1 cellular context compared by ENCODE assay signal in the genomic region with DNA sequence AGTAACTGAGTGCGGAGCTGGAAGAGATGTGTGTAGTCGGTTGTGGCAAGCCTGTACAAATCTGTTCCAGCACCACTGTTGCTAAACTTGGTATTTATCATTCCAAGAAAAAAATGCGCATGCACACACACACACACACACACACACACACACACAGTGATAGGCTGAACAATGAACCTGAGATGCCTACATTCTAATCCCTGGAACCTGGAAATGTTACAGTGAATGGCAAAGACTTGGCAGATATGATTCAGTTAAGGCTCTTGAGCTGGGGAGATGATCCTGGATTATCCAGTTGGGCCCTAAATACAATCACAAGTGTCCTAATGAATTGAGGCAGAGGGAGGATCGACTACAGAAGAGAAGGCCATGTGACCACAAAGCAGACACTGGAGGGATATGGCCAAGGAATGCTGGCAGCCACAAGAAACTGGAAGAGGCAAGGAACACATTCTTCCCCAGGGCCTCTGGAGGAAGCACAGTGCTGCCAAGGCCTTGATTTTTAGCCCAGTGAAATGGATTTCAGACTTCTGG.
TF ChIP-seq lines count a peak whose summit lies in the region.

No MANE protein-coding gene starts in this region.

TF ChIP-seq in K562, 482 proteins besides CTCF, POLR2A, EP300 and RAD21 (continued from another document):
- TF ChIP-seq, protein P1, sequence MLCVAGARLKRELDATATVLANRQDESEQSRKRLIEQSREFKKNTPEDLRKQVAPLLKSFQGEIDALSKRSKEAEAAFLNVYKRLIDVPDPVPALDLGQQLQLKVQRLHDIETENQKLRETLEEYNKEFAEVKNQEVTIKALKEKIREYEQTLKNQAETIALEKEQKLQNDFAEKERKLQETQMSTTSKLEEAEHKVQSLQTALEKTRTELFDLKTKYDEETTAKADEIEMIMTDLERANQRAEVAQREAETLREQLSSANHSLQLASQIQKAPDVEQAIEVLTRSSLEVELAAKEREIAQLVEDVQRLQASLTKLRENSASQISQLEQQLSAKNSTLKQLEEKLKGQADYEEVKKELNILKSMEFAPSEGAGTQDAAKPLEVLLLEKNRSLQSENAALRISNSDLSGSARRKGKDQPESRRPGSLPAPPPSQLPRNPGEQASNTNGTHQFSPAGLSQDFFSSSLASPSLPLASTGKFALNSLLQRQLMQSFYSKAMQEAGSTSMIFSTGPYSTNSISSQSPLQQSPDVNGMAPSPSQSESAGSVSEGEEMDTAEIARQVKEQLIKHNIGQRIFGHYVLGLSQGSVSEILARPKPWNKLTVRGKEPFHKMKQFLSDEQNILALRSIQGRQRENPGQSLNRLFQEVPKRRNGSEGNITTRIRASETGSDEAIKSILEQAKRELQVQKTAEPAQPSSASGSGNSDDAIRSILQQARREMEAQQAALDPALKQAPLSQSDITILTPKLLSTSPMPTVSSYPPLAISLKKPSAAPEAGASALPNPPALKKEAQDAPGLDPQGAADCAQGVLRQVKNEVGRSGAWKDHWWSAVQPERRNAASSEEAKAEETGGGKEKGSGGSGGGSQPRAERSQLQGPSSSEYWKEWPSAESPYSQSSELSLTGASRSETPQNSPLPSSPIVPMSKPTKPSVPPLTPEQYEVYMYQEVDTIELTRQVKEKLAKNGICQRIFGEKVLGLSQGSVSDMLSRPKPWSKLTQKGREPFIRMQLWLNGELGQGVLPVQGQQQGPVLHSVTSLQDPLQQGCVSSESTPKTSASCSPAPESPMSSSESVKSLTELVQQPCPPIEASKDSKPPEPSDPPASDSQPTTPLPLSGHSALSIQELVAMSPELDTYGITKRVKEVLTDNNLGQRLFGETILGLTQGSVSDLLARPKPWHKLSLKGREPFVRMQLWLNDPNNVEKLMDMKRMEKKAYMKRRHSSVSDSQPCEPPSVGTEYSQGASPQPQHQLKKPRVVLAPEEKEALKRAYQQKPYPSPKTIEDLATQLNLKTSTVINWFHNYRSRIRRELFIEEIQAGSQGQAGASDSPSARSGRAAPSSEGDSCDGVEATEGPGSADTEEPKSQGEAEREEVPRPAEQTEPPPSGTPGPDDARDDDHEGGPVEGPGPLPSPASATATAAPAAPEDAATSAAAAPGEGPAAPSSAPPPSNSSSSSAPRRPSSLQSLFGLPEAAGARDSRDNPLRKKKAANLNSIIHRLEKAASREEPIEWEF (CRISPR knock-in tag; IDR thresholded peaks at IDR 0.05) = no peak
- no peak for TF ChIP-seq HIVEP1 (CRISPR knock-in tag; IDR thresholded peaks at IDR 0.05)
- TF ChIP-seq ZNF707 (CRISPR knock-in tag; conservative IDR thresholded peaks at IDR 0.05) = no peak
- TF ChIP-seq NFRKB (IDR thresholded peaks at IDR 0.05; ENCODE audit: low read depth) = no peak
- TF ChIP-seq ILK (tag; IDR thresholded peaks at IDR 0.05; ENCODE audit: borderline replicate concordance, low read depth) = no peak
- TF ChIP-seq SAFB (IDR thresholded peaks at IDR 0.05; ENCODE audit: borderline replicate concordance, low read depth, low read length) = no peak
- TF ChIP-seq, protein P2, sequence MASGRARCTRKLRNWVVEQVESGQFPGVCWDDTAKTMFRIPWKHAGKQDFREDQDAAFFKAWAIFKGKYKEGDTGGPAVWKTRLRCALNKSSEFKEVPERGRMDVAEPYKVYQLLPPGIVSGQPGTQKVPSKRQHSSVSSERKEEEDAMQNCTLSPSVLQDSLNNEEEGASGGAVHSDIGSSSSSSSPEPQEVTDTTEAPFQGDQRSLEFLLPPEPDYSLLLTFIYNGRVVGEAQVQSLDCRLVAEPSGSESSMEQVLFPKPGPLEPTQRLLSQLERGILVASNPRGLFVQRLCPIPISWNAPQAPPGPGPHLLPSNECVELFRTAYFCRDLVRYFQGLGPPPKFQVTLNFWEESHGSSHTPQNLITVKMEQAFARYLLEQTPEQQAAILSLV (tag; IDR thresholded peaks at IDR 0.05) = no peak
- TF ChIP-seq MAFF (IDR thresholded peaks at IDR 0.05; ENCODE audit: low read length) = no peak
